2 cellular contexts compared by ENCODE assay signal in the genomic region with DNA sequence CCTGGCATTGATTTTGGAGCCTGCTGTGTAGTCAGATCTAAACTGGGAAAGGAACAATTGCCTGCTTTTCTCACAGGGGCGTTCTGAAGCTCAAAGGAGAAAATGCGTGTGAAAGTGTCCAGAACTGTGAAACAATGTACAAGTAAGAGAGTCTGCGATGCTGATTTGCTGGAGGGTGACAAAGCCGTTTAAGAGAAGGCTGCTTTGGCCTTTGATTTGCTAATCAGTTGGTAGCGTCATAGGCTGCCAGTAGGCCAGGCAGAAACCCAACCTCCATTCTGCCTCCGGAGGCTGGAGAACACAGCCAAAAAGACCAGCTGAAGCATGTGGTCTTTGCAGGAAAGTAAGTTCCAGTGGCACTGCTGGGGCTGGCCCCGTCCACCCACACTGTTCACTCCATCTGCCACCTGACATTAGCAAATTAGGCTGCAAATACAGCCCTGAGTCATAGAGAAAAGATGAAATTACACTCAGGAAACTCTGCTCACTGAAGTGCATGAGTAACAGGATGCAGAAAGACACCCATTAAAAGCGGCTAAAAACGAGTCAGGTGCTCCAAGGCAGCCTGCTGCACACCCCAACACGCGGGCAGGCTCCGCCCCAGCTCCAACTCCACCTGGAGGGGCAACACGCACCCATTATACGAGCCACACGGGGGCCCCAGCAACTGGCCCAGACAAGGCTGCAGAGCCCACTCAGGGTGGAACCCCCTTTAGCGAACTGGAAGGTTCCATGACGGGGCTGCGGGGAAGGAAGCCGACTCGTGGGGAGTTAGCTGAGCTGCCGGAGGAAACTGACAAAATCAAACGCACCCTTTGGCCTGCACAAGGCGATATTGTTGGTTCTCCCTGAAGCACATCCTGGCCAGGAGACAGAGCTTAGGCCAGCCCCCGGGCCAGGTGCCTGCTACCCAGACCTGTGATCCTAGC.
TF ChIP-seq lines count a peak whose summit lies in the region.

No MANE protein-coding gene starts in this region.

TF ChIP-seq in Ishikawa, 13 proteins besides CTCF, POLR2A, EP300 and RAD21 (continued from another document):
- TF ChIP-seq, protein P1, sequence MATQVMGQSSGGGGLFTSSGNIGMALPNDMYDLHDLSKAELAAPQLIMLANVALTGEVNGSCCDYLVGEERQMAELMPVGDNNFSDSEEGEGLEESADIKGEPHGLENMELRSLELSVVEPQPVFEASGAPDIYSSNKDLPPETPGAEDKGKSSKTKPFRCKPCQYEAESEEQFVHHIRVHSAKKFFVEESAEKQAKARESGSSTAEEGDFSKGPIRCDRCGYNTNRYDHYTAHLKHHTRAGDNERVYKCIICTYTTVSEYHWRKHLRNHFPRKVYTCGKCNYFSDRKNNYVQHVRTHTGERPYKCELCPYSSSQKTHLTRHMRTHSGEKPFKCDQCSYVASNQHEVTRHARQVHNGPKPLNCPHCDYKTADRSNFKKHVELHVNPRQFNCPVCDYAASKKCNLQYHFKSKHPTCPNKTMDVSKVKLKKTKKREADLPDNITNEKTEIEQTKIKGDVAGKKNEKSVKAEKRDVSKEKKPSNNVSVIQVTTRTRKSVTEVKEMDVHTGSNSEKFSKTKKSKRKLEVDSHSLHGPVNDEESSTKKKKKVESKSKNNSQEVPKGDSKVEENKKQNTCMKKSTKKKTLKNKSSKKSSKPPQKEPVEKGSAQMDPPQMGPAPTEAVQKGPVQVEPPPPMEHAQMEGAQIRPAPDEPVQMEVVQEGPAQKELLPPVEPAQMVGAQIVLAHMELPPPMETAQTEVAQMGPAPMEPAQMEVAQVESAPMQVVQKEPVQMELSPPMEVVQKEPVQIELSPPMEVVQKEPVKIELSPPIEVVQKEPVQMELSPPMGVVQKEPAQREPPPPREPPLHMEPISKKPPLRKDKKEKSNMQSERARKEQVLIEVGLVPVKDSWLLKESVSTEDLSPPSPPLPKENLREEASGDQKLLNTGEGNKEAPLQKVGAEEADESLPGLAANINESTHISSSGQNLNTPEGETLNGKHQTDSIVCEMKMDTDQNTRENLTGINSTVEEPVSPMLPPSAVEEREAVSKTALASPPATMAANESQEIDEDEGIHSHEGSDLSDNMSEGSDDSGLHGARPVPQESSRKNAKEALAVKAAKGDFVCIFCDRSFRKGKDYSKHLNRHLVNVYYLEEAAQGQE (IDR thresholded peaks at IDR 0.05; ENCODE audit: low read depth) = peak; percentile 36; the same call in 1 of the 2 replicates
- TF ChIP-seq NFIC (IDR thresholded peaks at IDR 0.05) (no peak), CEBPB (IDR thresholded peaks at IDR 0.05) (no peak)
- TF ChIP-seq, protein P2, sequence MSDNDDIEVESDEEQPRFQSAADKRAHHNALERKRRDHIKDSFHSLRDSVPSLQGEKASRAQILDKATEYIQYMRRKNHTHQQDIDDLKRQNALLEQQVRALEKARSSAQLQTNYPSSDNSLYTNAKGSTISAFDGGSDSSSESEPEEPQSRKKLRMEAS (IDR thresholded peaks at IDR 0.05) = peak; percentile 28; the same call in 1 of the 2 replicates

TF ChIP-seq in K562, 482 proteins besides CTCF, POLR2A, EP300 and RAD21 (continued from another document and continues in another):
- TF ChIP-seq, protein P3, sequence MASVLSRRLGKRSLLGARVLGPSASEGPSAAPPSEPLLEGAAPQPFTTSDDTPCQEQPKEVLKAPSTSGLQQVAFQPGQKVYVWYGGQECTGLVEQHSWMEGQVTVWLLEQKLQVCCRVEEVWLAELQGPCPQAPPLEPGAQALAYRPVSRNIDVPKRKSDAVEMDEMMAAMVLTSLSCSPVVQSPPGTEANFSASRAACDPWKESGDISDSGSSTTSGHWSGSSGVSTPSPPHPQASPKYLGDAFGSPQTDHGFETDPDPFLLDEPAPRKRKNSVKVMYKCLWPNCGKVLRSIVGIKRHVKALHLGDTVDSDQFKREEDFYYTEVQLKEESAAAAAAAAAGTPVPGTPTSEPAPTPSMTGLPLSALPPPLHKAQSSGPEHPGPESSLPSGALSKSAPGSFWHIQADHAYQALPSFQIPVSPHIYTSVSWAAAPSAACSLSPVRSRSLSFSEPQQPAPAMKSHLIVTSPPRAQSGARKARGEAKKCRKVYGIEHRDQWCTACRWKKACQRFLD (CRISPR knock-in tag; IDR thresholded peaks at IDR 0.05) = no peak
- TF ChIP-seq BRCA1 (IDR thresholded peaks at IDR 0.05) = no peak
- TF ChIP-seq BRCA1 (CRISPR knock-in tag; IDR thresholded peaks at IDR 0.05) = no peak
- TF ChIP-seq ZNF717 (CRISPR knock-in tag; IDR thresholded peaks at IDR 0.05) = no peak
- no peak; the same call in 1 of the 2 replicates for TF ChIP-seq ZNF175 (CRISPR knock-in tag; IDR thresholded peaks at IDR 0.05; ENCODE audit: low read depth)
- TF ChIP-seq, protein P4, sequence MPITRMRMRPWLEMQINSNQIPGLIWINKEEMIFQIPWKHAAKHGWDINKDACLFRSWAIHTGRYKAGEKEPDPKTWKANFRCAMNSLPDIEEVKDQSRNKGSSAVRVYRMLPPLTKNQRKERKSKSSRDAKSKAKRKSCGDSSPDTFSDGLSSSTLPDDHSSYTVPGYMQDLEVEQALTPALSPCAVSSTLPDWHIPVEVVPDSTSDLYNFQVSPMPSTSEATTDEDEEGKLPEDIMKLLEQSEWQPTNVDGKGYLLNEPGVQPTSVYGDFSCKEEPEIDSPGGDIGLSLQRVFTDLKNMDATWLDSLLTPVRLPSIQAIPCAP (CRISPR knock-in tag; IDR thresholded peaks at IDR 0.05; ENCODE audit: borderline replicate concordance) = no peak
- TF ChIP-seq XRCC5 (IDR thresholded peaks at IDR 0.05; ENCODE audit: low read depth, low read length) = no peak
- no peak for TF ChIP-seq NONO (IDR thresholded peaks at IDR 0.05; ENCODE audit: low read depth in 2 of 2, low read length in 1 of 2)
- TF ChIP-seq COPS2 (conservative IDR thresholded peaks at IDR 0.05) = no peak
- TF ChIP-seq, protein P5, sequence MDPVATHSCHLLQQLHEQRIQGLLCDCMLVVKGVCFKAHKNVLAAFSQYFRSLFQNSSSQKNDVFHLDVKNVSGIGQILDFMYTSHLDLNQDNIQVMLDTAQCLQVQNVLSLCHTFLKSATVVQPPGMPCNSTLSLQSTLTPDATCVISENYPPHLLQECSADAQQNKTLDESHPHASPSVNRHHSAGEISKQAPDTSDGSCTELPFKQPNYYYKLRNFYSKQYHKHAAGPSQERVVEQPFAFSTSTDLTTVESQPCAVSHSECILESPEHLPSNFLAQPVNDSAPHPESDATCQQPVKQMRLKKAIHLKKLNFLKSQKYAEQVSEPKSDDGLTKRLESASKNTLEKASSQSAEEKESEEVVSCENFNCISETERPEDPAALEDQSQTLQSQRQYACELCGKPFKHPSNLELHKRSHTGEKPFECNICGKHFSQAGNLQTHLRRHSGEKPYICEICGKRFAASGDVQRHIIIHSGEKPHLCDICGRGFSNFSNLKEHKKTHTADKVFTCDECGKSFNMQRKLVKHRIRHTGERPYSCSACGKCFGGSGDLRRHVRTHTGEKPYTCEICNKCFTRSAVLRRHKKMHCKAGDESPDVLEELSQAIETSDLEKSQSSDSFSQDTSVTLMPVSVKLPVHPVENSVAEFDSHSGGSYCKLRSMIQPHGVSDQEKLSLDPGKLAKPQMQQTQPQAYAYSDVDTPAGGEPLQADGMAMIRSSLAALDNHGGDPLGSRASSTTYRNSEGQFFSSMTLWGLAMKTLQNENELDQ (CRISPR knock-in tag; IDR thresholded peaks at IDR 0.05; ENCODE audit: borderline replicate concordance) = no peak
- TF ChIP-seq, protein P6, sequence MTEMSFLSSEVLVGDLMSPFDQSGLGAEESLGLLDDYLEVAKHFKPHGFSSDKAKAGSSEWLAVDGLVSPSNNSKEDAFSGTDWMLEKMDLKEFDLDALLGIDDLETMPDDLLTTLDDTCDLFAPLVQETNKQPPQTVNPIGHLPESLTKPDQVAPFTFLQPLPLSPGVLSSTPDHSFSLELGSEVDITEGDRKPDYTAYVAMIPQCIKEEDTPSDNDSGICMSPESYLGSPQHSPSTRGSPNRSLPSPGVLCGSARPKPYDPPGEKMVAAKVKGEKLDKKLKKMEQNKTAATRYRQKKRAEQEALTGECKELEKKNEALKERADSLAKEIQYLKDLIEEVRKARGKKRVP (CRISPR knock-in tag; IDR thresholded peaks at IDR 0.05) = no peak
- TF ChIP-seq GABPA (tag; conservative IDR thresholded peaks at IDR 0.05; ENCODE audit: low read depth) = no peak
- TF ChIP-seq SIX5 (IDR thresholded peaks at IDR 0.05; ENCODE audit: borderline replicate concordance in 1 of 2, insufficient read depth in 1 of 2, low read depth in 1 of 2, low read length in 2 of 2) = no peak
- TF ChIP-seq TAF9B (IDR thresholded peaks at IDR 0.05; ENCODE audit: partially characterized antibody) = no peak
- TF ChIP-seq, protein P7, sequence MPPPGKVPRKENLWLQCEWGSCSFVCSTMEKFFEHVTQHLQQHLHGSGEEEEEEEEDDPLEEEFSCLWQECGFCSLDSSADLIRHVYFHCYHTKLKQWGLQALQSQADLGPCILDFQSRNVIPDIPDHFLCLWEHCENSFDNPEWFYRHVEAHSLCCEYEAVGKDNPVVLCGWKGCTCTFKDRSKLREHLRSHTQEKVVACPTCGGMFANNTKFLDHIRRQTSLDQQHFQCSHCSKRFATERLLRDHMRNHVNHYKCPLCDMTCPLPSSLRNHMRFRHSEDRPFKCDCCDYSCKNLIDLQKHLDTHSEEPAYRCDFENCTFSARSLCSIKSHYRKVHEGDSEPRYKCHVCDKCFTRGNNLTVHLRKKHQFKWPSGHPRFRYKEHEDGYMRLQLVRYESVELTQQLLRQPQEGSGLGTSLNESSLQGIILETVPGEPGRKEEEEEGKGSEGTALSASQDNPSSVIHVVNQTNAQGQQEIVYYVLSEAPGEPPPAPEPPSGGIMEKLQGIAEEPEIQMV (tag; conservative IDR thresholded peaks at IDR 0.05; ENCODE audit: low read depth) = no peak
- TF ChIP-seq, protein P8, sequence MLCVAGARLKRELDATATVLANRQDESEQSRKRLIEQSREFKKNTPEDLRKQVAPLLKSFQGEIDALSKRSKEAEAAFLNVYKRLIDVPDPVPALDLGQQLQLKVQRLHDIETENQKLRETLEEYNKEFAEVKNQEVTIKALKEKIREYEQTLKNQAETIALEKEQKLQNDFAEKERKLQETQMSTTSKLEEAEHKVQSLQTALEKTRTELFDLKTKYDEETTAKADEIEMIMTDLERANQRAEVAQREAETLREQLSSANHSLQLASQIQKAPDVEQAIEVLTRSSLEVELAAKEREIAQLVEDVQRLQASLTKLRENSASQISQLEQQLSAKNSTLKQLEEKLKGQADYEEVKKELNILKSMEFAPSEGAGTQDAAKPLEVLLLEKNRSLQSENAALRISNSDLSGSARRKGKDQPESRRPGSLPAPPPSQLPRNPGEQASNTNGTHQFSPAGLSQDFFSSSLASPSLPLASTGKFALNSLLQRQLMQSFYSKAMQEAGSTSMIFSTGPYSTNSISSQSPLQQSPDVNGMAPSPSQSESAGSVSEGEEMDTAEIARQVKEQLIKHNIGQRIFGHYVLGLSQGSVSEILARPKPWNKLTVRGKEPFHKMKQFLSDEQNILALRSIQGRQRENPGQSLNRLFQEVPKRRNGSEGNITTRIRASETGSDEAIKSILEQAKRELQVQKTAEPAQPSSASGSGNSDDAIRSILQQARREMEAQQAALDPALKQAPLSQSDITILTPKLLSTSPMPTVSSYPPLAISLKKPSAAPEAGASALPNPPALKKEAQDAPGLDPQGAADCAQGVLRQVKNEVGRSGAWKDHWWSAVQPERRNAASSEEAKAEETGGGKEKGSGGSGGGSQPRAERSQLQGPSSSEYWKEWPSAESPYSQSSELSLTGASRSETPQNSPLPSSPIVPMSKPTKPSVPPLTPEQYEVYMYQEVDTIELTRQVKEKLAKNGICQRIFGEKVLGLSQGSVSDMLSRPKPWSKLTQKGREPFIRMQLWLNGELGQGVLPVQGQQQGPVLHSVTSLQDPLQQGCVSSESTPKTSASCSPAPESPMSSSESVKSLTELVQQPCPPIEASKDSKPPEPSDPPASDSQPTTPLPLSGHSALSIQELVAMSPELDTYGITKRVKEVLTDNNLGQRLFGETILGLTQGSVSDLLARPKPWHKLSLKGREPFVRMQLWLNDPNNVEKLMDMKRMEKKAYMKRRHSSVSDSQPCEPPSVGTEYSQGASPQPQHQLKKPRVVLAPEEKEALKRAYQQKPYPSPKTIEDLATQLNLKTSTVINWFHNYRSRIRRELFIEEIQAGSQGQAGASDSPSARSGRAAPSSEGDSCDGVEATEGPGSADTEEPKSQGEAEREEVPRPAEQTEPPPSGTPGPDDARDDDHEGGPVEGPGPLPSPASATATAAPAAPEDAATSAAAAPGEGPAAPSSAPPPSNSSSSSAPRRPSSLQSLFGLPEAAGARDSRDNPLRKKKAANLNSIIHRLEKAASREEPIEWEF (CRISPR knock-in tag; IDR thresholded peaks at IDR 0.05) = no peak
- TF ChIP-seq RBM39 (optimal IDR thresholded peaks at IDR 0.05; ENCODE audit: low read depth, low read length) = no peak
- no peak for TF ChIP-seq ZC3H11A (IDR thresholded peaks at IDR 0.05; ENCODE audit: low read depth, low read length)
- TF ChIP-seq, protein P9, sequence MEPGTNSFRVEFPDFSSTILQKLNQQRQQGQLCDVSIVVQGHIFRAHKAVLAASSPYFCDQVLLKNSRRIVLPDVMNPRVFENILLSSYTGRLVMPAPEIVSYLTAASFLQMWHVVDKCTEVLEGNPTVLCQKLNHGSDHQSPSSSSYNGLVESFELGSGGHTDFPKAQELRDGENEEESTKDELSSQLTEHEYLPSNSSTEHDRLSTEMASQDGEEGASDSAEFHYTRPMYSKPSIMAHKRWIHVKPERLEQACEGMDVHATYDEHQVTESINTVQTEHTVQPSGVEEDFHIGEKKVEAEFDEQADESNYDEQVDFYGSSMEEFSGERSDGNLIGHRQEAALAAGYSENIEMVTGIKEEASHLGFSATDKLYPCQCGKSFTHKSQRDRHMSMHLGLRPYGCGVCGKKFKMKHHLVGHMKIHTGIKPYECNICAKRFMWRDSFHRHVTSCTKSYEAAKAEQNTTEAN (CRISPR knock-in tag; IDR thresholded peaks at IDR 0.05) = no peak
- TF ChIP-seq ELF1 (tag; IDR thresholded peaks at IDR 0.05) = no peak
